ENCODE assay signal across 8 cellular contexts in the genomic region with DNA sequence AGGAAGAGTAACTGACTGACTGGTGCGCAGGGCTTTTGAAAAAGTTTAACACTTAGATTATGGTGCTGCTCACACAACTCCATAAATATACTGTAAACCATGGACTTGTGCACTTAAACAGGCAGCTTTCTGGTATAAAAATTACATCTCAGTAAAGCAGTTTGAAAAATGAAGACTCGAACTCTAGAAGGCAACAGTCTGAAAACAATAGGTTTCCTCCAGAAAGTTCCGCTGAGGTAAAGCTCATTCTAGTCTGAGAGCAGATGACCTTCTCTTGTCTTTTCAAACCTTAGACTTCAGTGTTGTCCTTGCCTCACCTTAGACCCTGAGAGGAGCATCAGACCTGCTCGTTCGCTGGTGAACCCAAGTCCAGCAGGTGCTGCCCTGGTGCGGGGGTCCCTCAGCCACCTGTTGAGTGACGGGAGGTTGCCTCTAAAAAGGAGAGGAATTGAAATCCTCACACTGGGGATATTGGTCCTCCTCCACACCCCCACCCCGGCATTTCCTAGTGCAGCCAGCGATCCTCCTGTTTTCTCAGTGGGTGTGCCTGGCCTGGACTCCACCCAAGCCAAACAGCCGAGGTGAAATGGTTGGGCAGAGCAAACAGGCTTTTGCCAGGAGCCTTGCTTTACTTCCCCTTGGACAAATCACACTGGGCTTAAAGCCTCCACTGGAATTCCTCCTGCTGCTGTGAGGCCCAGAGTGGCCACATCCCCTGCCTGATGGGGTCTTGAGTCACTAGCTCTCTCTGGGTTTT. TPM values are rescaled to one million over a fixed set of nuclear protein-coding genes. Genes with fewer than 3 reads are reported as not detected.
DNase-seq lines count a peak whose midpoint lies in the region; ATAC-seq and TF ChIP-seq lines count a peak whose summit lies in the region.

No MANE protein-coding gene starts in this region.

- H3K4me3 ChIP-seq in ascending aorta (no peak overlapping the region), tibial nerve (no peak overlapping the region)

- TF ChIP-seq EP300 in Ishikawa (IDR thresholded peaks at IDR 0.05; ENCODE audit: borderline replicate concordance) (no peak), tibial nerve (IDR thresholded peaks at IDR 0.05) (peak in 1 of 2 donors; percentile 15)

- intact Hi-C loops in ascending aorta (cut with DNase I) = loop anchor here (10.0 kb wide), 1 partner anchor 1868 kb away; the partner anchor contains the start of gene GZF1

- DNase-seq in ascending aorta (ENCODE audit: low spot score in 2 of 2) (peak in 1 of 2 donors; percentile 91), iPS-NIHi11 (ENCODE audit: low spot score) (peak; percentile 29), tibial nerve (ENCODE audit: low spot score in 2 of 2) (peak; percentile 57 to 62), Kasumi-1 (lab: John Stamatoyannopoulos, UW) (no peak), Ammon's horn (ENCODE audit: low spot score) (no peak), OCI-M1 (lab: John Stamatoyannopoulos, UW) (no peak)

- TF ChIP-seq CTCF in ascending aorta (IDR thresholded peaks at IDR 0.05) (no peak), tibial nerve (IDR thresholded peaks at IDR 0.05) (no peak)

- peak overlapping the region; percentile 93 to 97 for H3K27ac ChIP-seq in ascending aorta
- H3K27ac ChIP-seq in tibial nerve = peak overlapping the region in 1 of 4 donors; percentile 38

- H3K27me3 ChIP-seq in ascending aorta = no peaks in the 10 kb centered on the region
- H3K27me3 ChIP-seq in tibial nerve = no peaks in the 10 kb centered on the region

- H3K4me1 ChIP-seq in ascending aorta (peaks cover 11 to 50% of the 10 kb centered on the region in 2 donors), tibial nerve (peaks cover 0 to 42% (median 16%) of the 10 kb centered on the region in 4 donors)

- H3K36me3 ChIP-seq in ascending aorta = no peaks in the 10 kb centered on the region
- H3K36me3 ChIP-seq in tibial nerve = peaks cover 0 to 4% (median 0%) of the 10 kb centered on the region in 3 donors

- ATAC-seq in HG03457 (IDR thresholded peaks at IDR 0.05; ENCODE audit: unreplicated experiment) = no peak

- H3K9me3 ChIP-seq in ascending aorta = no peaks in the 10 kb centered on the region
- no peaks in the 10 kb centered on the region for H3K9me3 ChIP-seq in tibial nerve

- WGBS in tibial nerve, 2 donors = 63% methylated on average over 10 of the region's 10 CpGs

- TF ChIP-seq POLR2A in tibial nerve (IDR thresholded peaks at IDR 0.05) = no peak

- no peak for TF ChIP-seq RAD21 in Ishikawa (IDR thresholded peaks at IDR 0.05; ENCODE audit: low read depth)

TF ChIP-seq in Ishikawa, 13 proteins besides CTCF, POLR2A, EP300 and RAD21:
- 0 out of 2 replicates have a peak, but pooled peaks have one; percentile 17 for TF ChIP-seq NFIC (IDR thresholded peaks at IDR 0.05)
- TF ChIP-seq CEBPB (IDR thresholded peaks at IDR 0.05) = no peak

RNA-seq across cellular contexts. Expression of gene PYGB, which starts 14.7 kb away (rescaled TPM):
- total RNA-seq in ascending aorta = 125 TPM
- 100 to 1,000 TPM in 1 of 4 donors, 10 to 100 TPM in 3; 71.6 to 119 (median 78.6) TPM for total RNA-seq in tibial nerve

RNA-seq across cellular contexts. Expression of gene ENTPD6, which starts 37.7 kb away (rescaled TPM):
- total RNA-seq in ascending aorta (66.5 TPM), tibial nerve (100 to 1,000 TPM in 1 of 4 donors, 10 to 100 TPM in 3; 62.2 to 114 (median 67.0) TPM)

Comparison
In these comparisons a context has a peak if more than half of its experiments do, and no peak if none do; other contexts are left out.
1. DNase-seq: peak in iPS-NIHi11 (single experiment) and tibial nerve (2 of 2); none in Kasumi-1 (0 of 2), Ammon's horn (single experiment) and OCI-M1 (single experiment).